In genomic region chr14:94768141-94768520, GRCh38 we compare ENCODE assay signal across 1 cellular context.
TF ChIP-seq lines count a peak whose summit lies in the region.

No MANE protein-coding gene starts in this region.

TF ChIP-seq in H1, 55 proteins besides CTCF, POLR2A, EP300 and RAD21:
- no peak for TF ChIP-seq TEAD4 (IDR thresholded peaks at IDR 0.05; ENCODE audit: low read depth, low read length)
- no peak for TF ChIP-seq CHD1 (IDR thresholded peaks at IDR 0.05; ENCODE audit: low read depth, low read length)
- TF ChIP-seq ASH2L (IDR thresholded peaks at IDR 0.05; ENCODE audit: low read length): no peak
- TF ChIP-seq CHD2 (IDR thresholded peaks at IDR 0.05; ENCODE audit: low read length): no peak
- no peak for TF ChIP-seq NRF1 (IDR thresholded peaks at IDR 0.05; ENCODE audit: low read depth, low read length)
